ENCODE assay signal across 17 cellular contexts in genomic region chr2:237595829-237596517, GRCh38. TPM values are rescaled to one million over a fixed set of nuclear protein-coding genes. Genes with fewer than 3 reads are reported as not detected.
DNase-seq lines count a peak whose midpoint lies in the region; ATAC-seq and TF ChIP-seq lines count a peak whose summit lies in the region.
"Not testable (repeated sequence)": the region's sequence is repeated elsewhere in the genome, so short reads cannot be mapped to it uniquely, and the experiment has no call there.
"Had no signal": no experiment of that assay in that cellular context is flagged by ENCODE, and none has a peak within 500 bp of the region (broad histone marks: within the 10 kb centered on the region; RNA-seq: fewer than 3 reads in every experiment).

No MANE protein-coding gene starts in this region.

- not testable (repeated sequence) for TF ChIP-seq POLR2A in body of pancreas (IDR thresholded peaks at IDR 0.05); stomach (IDR thresholded peaks at IDR 0.05)

- 96 to 98% methylated on average over 4 of the region's 4 CpGs for WGBS in body of pancreas, 2 donors
- 86 to 97% (median 94%) methylated on average over 3 to 4 of the region's 4 CpGs for WGBS in stomach, 5 donors

- H3K4me3 Mint-ChIP-seq in immature natural killer cell; naive thymus-derived CD8-positive, alpha-beta T cell: not testable (repeated sequence)

- H3K36me3 Mint-ChIP-seq in immature natural killer cell; naive thymus-derived CD8-positive, alpha-beta T cell: not testable (repeated sequence)

- not testable (repeated sequence) for H3K9me3 Mint-ChIP-seq in immature natural killer cell; naive thymus-derived CD8-positive, alpha-beta T cell

- H3K9me3 ChIP-seq in body of pancreas; cardiac muscle cell (ENCODE audit: low read depth); stomach: not testable (repeated sequence)

- not testable (repeated sequence) for TF ChIP-seq EP300 in stomach (IDR thresholded peaks at IDR 0.05)

- H3K4me1 ChIP-seq in body of pancreas = peaks cover 47% of the 10 kb centered on the region
- peaks cover 36% of the 10 kb centered on the region for H3K4me1 ChIP-seq in cardiac muscle cell (ENCODE audit: low read depth)
- peaks cover 29 to 73% (median 44%) of the 10 kb centered on the region in 4 donors for H3K4me1 ChIP-seq in stomach

- not testable (repeated sequence) for H3K4me3 ChIP-seq in body of pancreas, cardiac muscle cell, stomach

- peak overlapping the region in 4 of 6 donors; percentile 37 to 62 (median 51) for H3K27ac Mint-ChIP-seq in immature natural killer cell
- peak overlapping the region in 6 of 10 donors; percentile 11 to 98 (median 70) for H3K27ac Mint-ChIP-seq in naive thymus-derived CD8-positive, alpha-beta T cell

- ATAC-seq in body of pancreas; naive thymus-derived CD8-positive, alpha-beta T cell: not testable (repeated sequence)

- not testable (repeated sequence) for H3K4me1 Mint-ChIP-seq in immature natural killer cell
- H3K4me1 Mint-ChIP-seq in naive thymus-derived CD8-positive, alpha-beta T cell = peaks cover 8 to 29% (median 12%) of the 10 kb centered on the region in 4 donors

- H3K36me3 ChIP-seq in body of pancreas (replicated peaks in 1 of 2; ENCODE audit: insufficient read depth in 1 of 2, low read depth in 2 of 2); cardiac muscle cell; stomach: not testable (repeated sequence)

- intact Hi-C loops in body of pancreas (cut with DNase I); stomach (cut with DNase I; ENCODE audit: low total_unique reads): not testable (repeated sequence)

- TF ChIP-seq CTCF in C4-2B (conservative IDR thresholded peaks at IDR 0.05); VCaP (conservative IDR thresholded peaks at IDR 0.05); body of pancreas (IDR thresholded peaks at IDR 0.05); cardiac muscle cell (IDR thresholded peaks at IDR 0.05; ENCODE audit: low read depth, low read length); stomach (IDR thresholded peaks at IDR 0.05): not testable (repeated sequence)

- H3K27ac ChIP-seq in C4-2B (peak overlapping the region; percentile 66), VCaP (peak overlapping the region; percentile 56; the same call in 1 of the 2 replicates), body of pancreas (peak overlapping the region; percentile 61 to 80 (median 72)), cardiac muscle cell (peak overlapping the region; percentile 87), stomach (peak overlapping the region in 4 of 5 donors; percentile 70 to 88 (median 74))

- not testable (repeated sequence) for H3K27me3 ChIP-seq in body of pancreas, cardiac muscle cell, stomach

- H3K27me3 Mint-ChIP-seq in immature natural killer cell (ENCODE audit: low read depth in 3 of 3); naive thymus-derived CD8-positive, alpha-beta T cell: not testable (repeated sequence)

- POLR2A ChIA-PET in naive thymus-derived CD8-positive, alpha-beta T cell (lab: Charles Lee) = not testable (repeated sequence)

- not testable (repeated sequence) for DNase-seq in body of pancreas; cardiac muscle cell (ENCODE audit: low read depth in 1 of 2, low spot score in 1 of 2); immature natural killer cell; naive thymus-derived CD8-positive, alpha-beta T cell; stomach

RNA-seq across cellular contexts. Expression of gene RAB17, which starts 5.4 kb away (rescaled TPM):
- 10 to 100 TPM; 35.3 to 38.9 TPM for total RNA-seq in body of pancreas
- 2.9 and 4.7 TPM in 2 replicates for total RNA-seq in cardiac muscle cell
- 1.4 and 3.1 TPM in 2 replicates for polyA plus RNA-seq in cardiac muscle cell
- polyA plus RNA-seq in immature natural killer cell = not detected
- not detected for total RNA-seq in naive thymus-derived CD8-positive, alpha-beta T cell
- polyA plus RNA-seq in naive thymus-derived CD8-positive, alpha-beta T cell = not detected
- 100 to 1,000 TPM in 2 of 5 donors, 10 to 100 TPM in 2, 1 to 10 TPM in 1; 8.8 to 187 (median 25.6) TPM for total RNA-seq in stomach
- 10 to 100 TPM; 38.8 to 83.8 (median 62.9) TPM for polyA plus RNA-seq in stomach
- total RNA-seq: CD4-positive, alpha-beta memory T cell; HT1080; OCI-LY7 had no signal
- polyA plus RNA-seq: CD4-positive, alpha-beta memory T cell had no signal

RNA-seq across cellular contexts. Expression of gene PRLH, which starts 29.6 kb away (rescaled TPM):
- total RNA-seq in body of pancreas (not detected), cardiac muscle cell (not detected in 2 replicates), stomach (not detected)
- polyA plus RNA-seq in cardiac muscle cell (not detected in 2 replicates), immature natural killer cell (not detected), stomach (not detected)
- total RNA-seq in naive thymus-derived CD8-positive, alpha-beta T cell = not detected
- polyA plus RNA-seq in naive thymus-derived CD8-positive, alpha-beta T cell = not detected
- total RNA-seq: A172; CD4-positive, alpha-beta memory T cell; H7; HFFc6; HT1080; LHCN-M2; MCF 10A; OCI-LY7; Peyer's patch had no signal
- polyA plus RNA-seq: BJ; CD4-positive, alpha-beta memory T cell had no signal

RNA-seq across cellular contexts. Expression of gene LRRFIP1, which starts 31.4 kb away (rescaled TPM):
- total RNA-seq in body of pancreas (10 to 100 TPM; 49.8 to 57.1 TPM), cardiac muscle cell (66.3 and 95.3 TPM in 2 replicates), stomach (100 to 1,000 TPM; 126 to 201 (median 152) TPM)
- polyA plus RNA-seq in cardiac muscle cell (90.9 and 125 TPM in 2 replicates), immature natural killer cell (100 to 1,000 TPM in 1 of 3 donors, 10 to 100 TPM in 2; 62.5 to 137 (median 80.0) TPM), stomach (10 to 100 TPM; 31.6 to 43.7 (median 40.6) TPM)
- total RNA-seq in naive thymus-derived CD8-positive, alpha-beta T cell = 100 to 1,000 TPM; 102 to 103 TPM
- 10 to 100 TPM; 72.9 to 91.8 (median 81.6) TPM for polyA plus RNA-seq in naive thymus-derived CD8-positive, alpha-beta T cell
